In genomic region chr4:94519925-94520789, GRCh38 we compare ENCODE assay signal across 13 cellular contexts.
DNase-seq lines count a peak whose midpoint lies in the region; ATAC-seq and TF ChIP-seq lines count a peak whose summit lies in the region.
"Had no signal": no experiment of that assay in that cellular context is flagged by ENCODE, and none has a peak within 500 bp of the region (broad histone marks: within the 10 kb centered on the region; RNA-seq: fewer than 3 reads in every experiment).

No MANE protein-coding gene starts in this region.

- H2AFZ ChIP-seq in OCI-LY3 (ENCODE audit: low read depth, low read length): no peak overlapping the region

- H3K36me3 ChIP-seq in OCI-LY3 (replicated peaks; ENCODE audit: low read depth, low read length): no peaks in the 10 kb centered on the region
- no peaks in the 10 kb centered on the region for H3K36me3 ChIP-seq in naive thymus-derived CD4-positive, alpha-beta T cell (ENCODE audit: control insufficient read depth in 2 of 3, insufficient read depth in 3 of 3, low read length in 3 of 3)
- H3K36me3 ChIP-seq: prostate gland, tibial nerve had no signal

- no peak overlapping the region for H3K27ac ChIP-seq in OCI-LY3 (ENCODE audit: low read length)
- H3K27ac ChIP-seq in naive thymus-derived CD4-positive, alpha-beta T cell (ENCODE audit: low read depth, low read length): no peak overlapping the region

- H4K20me1 ChIP-seq in OCI-LY3 (ENCODE audit: insufficient read depth, low read length): no peaks in the 10 kb centered on the region

- no peak for TF ChIP-seq CTCF in HFFc6 (IDR thresholded peaks at IDR 0.05)
- TF ChIP-seq CTCF in OCI-LY3 (IDR thresholded peaks at IDR 0.05; ENCODE audit: low read depth, low read length): no peak

- no peaks in the 10 kb centered on the region for H3K9me3 Mint-ChIP-seq in HFFc6
- H3K9me3 Mint-ChIP-seq in naive thymus-derived CD4-positive, alpha-beta T cell: peaks cover 0 to 3% (median 0%) of the 10 kb centered on the region in 11 donors
- no peaks in the 10 kb centered on the region for H3K9me3 Mint-ChIP-seq in T-cell
- H3K9me3 Mint-ChIP-seq in effector memory CD8-positive, alpha-beta T cell: no peaks in the 10 kb centered on the region
- H3K9me3 Mint-ChIP-seq: activated T-helper 2 cell treated with anti-CD3 and anti-CD28 coated beads, Interferon-gamma antibody, Interleukin-2, Interleukin-4, amounts not matched to agents 10 μg/mL and 5 μg/mL and 100 μg/mL, durations not matched to agents 14 hours and 24 hours and 36 hours; central memory CD8-positive, alpha-beta T cell had no signal

- peak overlapping the region; percentile 31 for H3K4me2 ChIP-seq in OCI-LY3 (ENCODE audit: low read length)

- H3K9ac ChIP-seq in OCI-LY3 (ENCODE audit: low read length): no peak overlapping the region

- no peak overlapping the region for H3K4me3 ChIP-seq in OCI-LY3 (ENCODE audit: low read length)
- no peak overlapping the region for H3K4me3 ChIP-seq in naive thymus-derived CD4-positive, alpha-beta T cell (ENCODE audit: low read length)
- H3K4me3 ChIP-seq: prostate gland, tibial nerve had no signal

- H3K27ac Mint-ChIP-seq in HFFc6 (peak overlapping the region; percentile 64), T-cell (no peak overlapping the region)
- H3K27ac Mint-ChIP-seq in naive thymus-derived CD4-positive, alpha-beta T cell: peak overlapping the region in 6 of 9 donors; percentile 1 to 65 (median 28)
- H3K27ac Mint-ChIP-seq in effector memory CD8-positive, alpha-beta T cell: no peak overlapping the region
- H3K27ac Mint-ChIP-seq: activated T-helper 2 cell treated with anti-CD3 and anti-CD28 coated beads, Interferon-gamma antibody, Interleukin-2, Interleukin-4, amounts not matched to agents 10 μg/mL and 5 μg/mL and 100 μg/mL, durations not matched to agents 14 hours and 24 hours and 36 hours had no signal

- H3K36me3 Mint-ChIP-seq in HFFc6 (ENCODE audit: low read depth) (peaks cover 51% of the 10 kb centered on the region), T-cell (peaks cover 12% of the 10 kb centered on the region)
- H3K36me3 Mint-ChIP-seq in naive thymus-derived CD4-positive, alpha-beta T cell: peaks cover 0 to 26% (median 5%) of the 10 kb centered on the region in 5 donors
- peaks cover 3% of the 10 kb centered on the region for H3K36me3 Mint-ChIP-seq in effector memory CD8-positive, alpha-beta T cell (ENCODE audit: insufficient read depth)

- POLR2A ChIA-PET in naive thymus-derived CD4-positive, alpha-beta T cell (lab: Charles Lee): no interaction called here
- POLR2A ChIA-PET in T-cell (lab: Charles Lee): no interaction called here

- H3K4me1 Mint-ChIP-seq in HFFc6 (ENCODE audit: low read depth) (peaks cover 93% of the 10 kb centered on the region), T-cell (peaks cover 15 to 29% (median 17%) of the 10 kb centered on the region in 3 donors)
- H3K4me1 Mint-ChIP-seq in naive thymus-derived CD4-positive, alpha-beta T cell: peaks cover 11 to 28% (median 21%) of the 10 kb centered on the region in 7 donors
- peaks cover 8% of the 10 kb centered on the region in 2 donors for H3K4me1 Mint-ChIP-seq in effector memory CD8-positive, alpha-beta T cell (ENCODE audit: low read depth in 2 of 2)

- H3K4me3 Mint-ChIP-seq in HFFc6 (no peak overlapping the region; the same call in 1 of the 2 replicates), T-cell (peak overlapping the region in 1 of 3 donors; percentile 6)
- H3K4me3 Mint-ChIP-seq in naive thymus-derived CD4-positive, alpha-beta T cell: peak overlapping the region in 7 of 10 donors; percentile 5 to 62 (median 39)
- no peak overlapping the region for H3K4me3 Mint-ChIP-seq in effector memory CD8-positive, alpha-beta T cell
- H3K4me3 Mint-ChIP-seq: central memory CD8-positive, alpha-beta T cell had no signal

- H3K9me3 ChIP-seq in OCI-LY3 (ENCODE audit: insufficient read depth, low read length): no peaks in the 10 kb centered on the region
- no peaks in the 10 kb centered on the region for H3K9me3 ChIP-seq in naive thymus-derived CD4-positive, alpha-beta T cell (ENCODE audit: control insufficient read depth in 2 of 3, low read length in 3 of 3)
- H3K9me3 ChIP-seq: prostate gland, tibial nerve had no signal

- intact Hi-C loops in naive thymus-derived CD4-positive, alpha-beta T cell (cut with micrococcal nuclease): no loop called here

- H3K27me3 Mint-ChIP-seq in HFFc6 (ENCODE audit: insufficient read depth) (no peaks in the 10 kb centered on the region; the same call in 1 of the 2 replicates), T-cell (no peaks in the 10 kb centered on the region)
- no peaks in the 10 kb centered on the region for H3K27me3 Mint-ChIP-seq in naive thymus-derived CD4-positive, alpha-beta T cell
- no peaks in the 10 kb centered on the region for H3K27me3 Mint-ChIP-seq in effector memory CD8-positive, alpha-beta T cell
- H3K27me3 Mint-ChIP-seq: central memory CD8-positive, alpha-beta T cell had no signal

- H3K79me2 ChIP-seq in OCI-LY3 (ENCODE audit: low read length): no peaks in the 10 kb centered on the region

- DNase-seq in HFFc6 (no peak), T-cell (no peak), HCEC 1CT (no peak), ACHN (no peak)
- DNase-seq in naive thymus-derived CD4-positive, alpha-beta T cell: no peak
- DNase-seq in effector memory CD8-positive, alpha-beta T cell: no peak
- DNase-seq: NCI-H2029 treated with DMSO at 0.1 percent for 48 hours had no signal

- in situ Hi-C loops in ACHN (cut with HindIII; ENCODE audit: low pct_ligation_motif_present, low pct_unique_long_range_greater_than_20kb, low sequenced_read_pairs): no loop called here

- CTCF ChIA-PET in naive thymus-derived CD4-positive, alpha-beta T cell (lab: Charles Lee): interaction anchor here (0.8 kb wide), 1 partner anchor 114 kb away, joined by 3 read pairs; no protein-coding TSS in a partner anchor
- CTCF ChIA-PET in T-cell (lab: Charles Lee): interaction anchor here (0.6 to 0.7 kb wide), 2 partner anchors 114 to 141 kb away, joined by 3 read pairs; no protein-coding TSS in a partner anchor

- H3K4me1 ChIP-seq in OCI-LY3 (ENCODE audit: low read length): peaks cover 25% of the 10 kb centered on the region
- H3K4me1 ChIP-seq in naive thymus-derived CD4-positive, alpha-beta T cell (ENCODE audit: control insufficient read depth in 2 of 2, insufficient read depth in 2 of 2, low read length in 2 of 2): no peaks in the 10 kb centered on the region

- no peaks in the 10 kb centered on the region for H3K27me3 ChIP-seq in OCI-LY3 (ENCODE audit: low read depth, low read length)
- no peaks in the 10 kb centered on the region for H3K27me3 ChIP-seq in naive thymus-derived CD4-positive, alpha-beta T cell (ENCODE audit: control insufficient read depth in 2 of 2, insufficient read depth in 2 of 2, low read length in 2 of 2)
- H3K27me3 ChIP-seq: tibial nerve had no signal

- peak; percentile 52 for ATAC-seq in GM18868 (IDR thresholded peaks at IDR 0.05; ENCODE audit: unreplicated experiment)
- peak; percentile 57 for ATAC-seq in naive thymus-derived CD4-positive, alpha-beta T cell
- ATAC-seq in T-cell (replicated peaks in 1 of 4): no peak
- ATAC-seq in effector memory CD8-positive, alpha-beta T cell (replicated peaks): no peak

Comparison
In these comparisons a context has a peak if more than half of its experiments do, and no peak if none do; other contexts are left out.
1. ATAC-seq: peak in GM18868 (single experiment) and naive thymus-derived CD4-positive, alpha-beta T cell (single experiment); none in T-cell (0 of 4) and effector memory CD8-positive, alpha-beta T cell (single experiment).
2. H3K27ac Mint-ChIP-seq: peak in HFFc6 (single experiment) and naive thymus-derived CD4-positive, alpha-beta T cell (6 of 9); none in T-cell (0 of 2) and effector memory CD8-positive, alpha-beta T cell (0 of 2).
3. H3K4me3 Mint-ChIP-seq: peak in naive thymus-derived CD4-positive, alpha-beta T cell (7 of 10); none in HFFc6 (single experiment) and effector memory CD8-positive, alpha-beta T cell (0 of 2).